Comparison of ENCODE assay signal across 11 cellular contexts in genomic region chr2:179837408-179837807, GRCh38. TPM values are rescaled to one million over a fixed set of nuclear protein-coding genes. Genes with fewer than 3 reads are reported as not detected.
DNase-seq lines count a peak whose midpoint lies in the region; ATAC-seq, FAIRE-seq and TF ChIP-seq lines count a peak whose summit lies in the region.
"Had no signal": no experiment of that assay in that cellular context is flagged by ENCODE, and none has a peak within 500 bp of the region (broad histone marks: within the 10 kb centered on the region; RNA-seq: fewer than 3 reads in every experiment).

No MANE protein-coding gene starts in this region.

- ATAC-seq in body of pancreas, result peak; percentile 66
- no peak; the same call in 2 of the 3 replicates for ATAC-seq in HepG2
- no peak for ATAC-seq in GM21723 (IDR thresholded peaks at IDR 0.05; ENCODE audit: unreplicated experiment)
- ATAC-seq in GM18867 (IDR thresholded peaks at IDR 0.05; ENCODE audit: unreplicated experiment), result no peak
- ATAC-seq: natural killer cell treated with Interleukin-12 subunit alpha and Interleukin-12 subunit beta and Interleukin-15 and Interleukin-18, amount 100 ng/mL, for 72 hours had no signal

- TF ChIP-seq CTCF in AG10803 (conservative IDR thresholded peaks at IDR 0.05; ENCODE audit: low read length), result no peak
- no peak for TF ChIP-seq CTCF in body of pancreas (IDR thresholded peaks at IDR 0.05)
- no peak for TF ChIP-seq CTCF in HepG2 (CRISPR knock-in tag; IDR thresholded peaks at IDR 0.05)

- no peaks in the 10 kb centered on the region for H3K9me3 ChIP-seq in MG63
- H3K9me3 ChIP-seq in body of pancreas, result no peaks in the 10 kb centered on the region
- no peaks in the 10 kb centered on the region for H3K9me3 ChIP-seq in HepG2 (ENCODE audit: low read length)

- TF ChIP-seq POLR2A in body of pancreas (IDR thresholded peaks at IDR 0.05) (no peak), HepG2 (IDR thresholded peaks at IDR 0.05; ENCODE audit: insufficient read depth in 1 of 2, low read depth in 2 of 2, low read length in 2 of 2) (no peak)

- no peaks in the 10 kb centered on the region for H4K20me1 ChIP-seq in HepG2 (ENCODE audit: insufficient read depth, low read length)

- no peak for FAIRE-seq in HepG2 (lab: Jason Lieb, UNC)

- no peak overlapping the region for H3K4me2 ChIP-seq in HepG2 (ENCODE audit: low read depth, low read length)

- no peak for TF ChIP-seq EP300 in HepG2 (IDR thresholded peaks at IDR 0.05; ENCODE audit: low read depth in 2 of 2, low read length in 2 of 2)
- TF ChIP-seq EP300 in HepG2 (CRISPR knock-in tag; IDR thresholded peaks at IDR 0.05; ENCODE audit: borderline replicate concordance), result no peak

- POLR2A ChIA-PET in HepG2 (lab: Yijun Ruan, JAX), result no interaction called here

- peak overlapping the region in 2 of 4 donors; percentile 23 to 51 for H3K27ac ChIP-seq in body of pancreas
- H3K27ac ChIP-seq in HepG2 (ENCODE audit: extremely low read length, insufficient read depth, low read length), result no peak overlapping the region
- H3K27ac ChIP-seq: C4-2B had no signal

- no peak for TF ChIP-seq RAD21 in HepG2 (CRISPR knock-in tag; IDR thresholded peaks at IDR 0.05)

- WGBS in body of pancreas, 2 donors, result 37 to 45% methylated on average over 4 of the region's 4 CpGs
- 4% methylated on average over 4 of the region's 4 CpGs for WGBS in HepG2 (ENCODE audit: low lambda C conversion rate)

- H3K79me2 ChIP-seq in HepG2 (ENCODE audit: insufficient read depth, low read length), result no peaks in the 10 kb centered on the region

- no TSS peak for BruUV-seq in HepG2 (replicated peaks; lab: Mats Ljungman, UMichigan)

- DNase-seq in AG10803 (ENCODE audit: low read depth) (peak; percentile 51), MG63 (peak; percentile 33), body of pancreas (peak in 1 of 4 donors; percentile 12), HepG2 (ENCODE audit: low spot score) (peak; percentile 52), HPDE6-E6E7 (ENCODE audit: extremely low spot score) (no peak), H7 (no peak)
- DNase-seq: NCI-H1930 had no signal

- H2AFZ ChIP-seq in HepG2 (ENCODE audit: low read length), result no peak overlapping the region

- CTCF ChIA-PET in HepG2 (lab: Yijun Ruan, JAX; ENCODE audit: low intra/inter-chr PET ratio, low total read pairs), result no interaction called here

- intact Hi-C loops in body of pancreas (cut with DNase I), result no loop called here
- intact Hi-C loops in HepG2 (cut with micrococcal nuclease; ENCODE audit: unreplicated experiment), result no loop called here

- no peak overlapping the region for H3K9ac ChIP-seq in HepG2 (ENCODE audit: insufficient read depth, low read depth, low read length)

- in situ Hi-C loops in HepG2 (cut with HindIII; ENCODE audit: extremely low pct_ligation_motif_present, low pct_unique_long_range_greater_than_20kb), result no loop called here

- H3K4me3 ChIP-seq in AG10803 (ENCODE audit: low read length) (no peak overlapping the region), MG63 (no peak overlapping the region), body of pancreas (no peak overlapping the region), HepG2 (replicated peaks in 1 of 3; ENCODE audit: insufficient read depth in 1 of 3, low read depth in 2 of 3, low read length in 3 of 3) (no peak overlapping the region), H7 (ENCODE audit: insufficient read depth, low read depth, low read length) (no peak overlapping the region)

- H3K4me1 ChIP-seq in body of pancreas (no peaks in the 10 kb centered on the region), HepG2 (ENCODE audit: insufficient read depth, low read length) (peaks cover 8% of the 10 kb centered on the region)

- H3K36me3 ChIP-seq in MG63 (no peaks in the 10 kb centered on the region), body of pancreas (replicated peaks in 1 of 2; ENCODE audit: insufficient read depth in 1 of 2, low read depth in 2 of 2) (no peaks in the 10 kb centered on the region), HepG2 (replicated peaks in 1 of 2; ENCODE audit: control insufficient read depth in 1 of 2, insufficient read depth in 2 of 2, low read length in 2 of 2) (no peaks in the 10 kb centered on the region), H7 (replicated peaks; ENCODE audit: control insufficient read depth, insufficient read depth, low read length) (no peaks in the 10 kb centered on the region)

- H3K27me3 ChIP-seq in MG63 (no peaks in the 10 kb centered on the region), body of pancreas (no peaks in the 10 kb centered on the region), HepG2 (ENCODE audit: control insufficient read depth in 1 of 2, insufficient read depth in 2 of 2, low read length in 2 of 2) (no peaks in the 10 kb centered on the region), H7 (ENCODE audit: control insufficient read depth, insufficient read depth, low read length) (no peaks in the 10 kb centered on the region)

TF ChIP-seq in HepG2, 621 proteins besides CTCF, POLR2A, EP300 and RAD21 (continues in another document):
- TF ChIP-seq ZNF121 (CRISPR knock-in tag; IDR thresholded peaks at IDR 0.05) (no peak), HMGXB4 (CRISPR knock-in tag; IDR thresholded peaks at IDR 0.05; ENCODE audit: borderline replicate concordance in 1 of 2, low read depth in 1 of 2) (no peak), SRSF1 (optimal IDR thresholded peaks at IDR 0.05; ENCODE audit: low read depth, low read length) (no peak), MAFF (IDR thresholded peaks at IDR 0.05; ENCODE audit: low read depth, low read length) (peak; percentile 23; the same call in 1 of the 2 replicates), KLF12 (CRISPR knock-in tag; IDR thresholded peaks at IDR 0.05; ENCODE audit: borderline replicate concordance) (no peak), NR2F6 (IDR thresholded peaks at IDR 0.05) (no peak), NR2F6 (CRISPR knock-in tag; IDR thresholded peaks at IDR 0.05) (no peak), HMG20A (CRISPR knock-in tag; IDR thresholded peaks at IDR 0.05; ENCODE audit: borderline replicate concordance) (peak; percentile 24; the same call in 1 of the 2 replicates), ZNF512 (CRISPR knock-in tag; IDR thresholded peaks at IDR 0.05) (no peak), ZNF326 (CRISPR knock-in tag; IDR thresholded peaks at IDR 0.05; ENCODE audit: borderline replicate concordance) (no peak), RFXANK (CRISPR knock-in tag; IDR thresholded peaks at IDR 0.05) (no peak), SAFB2 (CRISPR knock-in tag; IDR thresholded peaks at IDR 0.05; ENCODE audit: borderline replicate concordance, low read depth) (no peak)

RNA-seq across cellular contexts. Expression of gene ZNF385B, which starts 24.0 kb away (rescaled TPM):
- total RNA-seq in MG63 (2014; rRNA removed; shearing (Covaris generic); ENCODE audit: low replicate concordance), result not detected in 2 replicates
- total RNA-seq in body of pancreas (under 1 TPM in 1 of 2 donors, not detected in 1; under 0.01 TPM), HepG2 (2016; rRNA removed; fragmentation: Illumina TruSeq; extraction: Trizol) (3.3 and 4.0 TPM in 2 replicates)
- total RNA-seq in HepG2 (2016; cell fraction: cytosol; rRNA removed; fragmentation: Illumina TruSeq; extraction: Trizol; ENCODE audit: low read depth), result 0.91 and 1.4 TPM in 2 replicates
- total RNA-seq in HepG2 (2016; cell fraction: insoluble cytoplasmic fraction; rRNA removed; fragmentation: Illumina TruSeq; extraction: Trizol), result 3.7 and 4.7 TPM in 2 replicates
- 3.0 and 4.0 TPM in 2 replicates for total RNA-seq in HepG2 (2016; cell fraction: membrane; rRNA removed; fragmentation: Illumina TruSeq; extraction: Trizol)
- 8.5 and 9.0 TPM in 2 replicates for total RNA-seq in HepG2 (2016; cell fraction: nucleus; rRNA removed; fragmentation: Illumina TruSeq; extraction: Trizol)
- polyA plus RNA-seq in HepG2 (2011; rRNA removed), result 5.6 and 6.7 TPM in 2 replicates
- 3.7 and 4.0 TPM in 2 replicates for polyA plus RNA-seq in HepG2 (2011; cell fraction: cytosol; rRNA removed)
- 3.8 and 4.5 TPM in 2 replicates for polyA plus RNA-seq in HepG2 (2011; cell fraction: nucleus; rRNA removed)
- 3.8 and 6.1 TPM in 2 replicates for polyA plus RNA-seq in HepG2 (2012)
- 1.5 and 1.7 TPM in 2 replicates for polyA plus RNA-seq in HepG2 (2016; cell fraction: cytosol; fragmentation: Illumina TruSeq; extraction: Trizol; ENCODE audit: low read depth)
- 9.0 and 10.1 TPM in 2 replicates for polyA plus RNA-seq in HepG2 (2016; cell fraction: insoluble cytoplasmic fraction; fragmentation: Illumina TruSeq; extraction: Trizol; ENCODE audit: low read depth)
- polyA plus RNA-seq in HepG2 (2016; cell fraction: membrane; fragmentation: Illumina TruSeq; extraction: Trizol; ENCODE audit: low read depth), result 4.7 and 5.6 TPM in 2 replicates
- polyA plus RNA-seq in HepG2 (2016; cell fraction: nucleus; fragmentation: Illumina TruSeq; extraction: Trizol; ENCODE audit: insufficient read depth, low read depth), result 8.6 and 9.5 TPM in 2 replicates
- 8.8 TPM in 1 of 2 replicates, not detected in the other for polyA minus RNA-seq in HepG2 (2011; rRNA and poly(A)+ RNA removed; ENCODE audit: low replicate concordance)
- 4.1 and 4.4 TPM in 2 replicates for polyA minus RNA-seq in HepG2 (2011; cell fraction: cytosol; rRNA and poly(A)+ RNA removed)
- 32.3 and 34.8 TPM in 2 replicates for polyA minus RNA-seq in HepG2 (2011; cell fraction: nucleus; rRNA and poly(A)+ RNA removed)
- total RNA-seq in H7 (2014; rRNA removed; shearing (Covaris generic)), result 0.41 and 0.90 TPM in 2 replicates
- total RNA-seq: natural killer cell treated with Interleukin-12 subunit alpha and Interleukin-12 subunit beta and Interleukin-15 and Interleukin-18, amount 100 ng/mL, for 72 hours had no signal

Comparison
In these comparisons a context has a peak if more than half of its experiments do, and no peak if none do; other contexts are left out.
1. DNase-seq: peak in AG10803 (single experiment), MG63 (single experiment) and HepG2 (single experiment); none in HPDE6-E6E7 (single experiment) and H7 (single experiment).